ENCODE assay signal across 20 cellular contexts in genomic region chr6:20608371-20608770, GRCh38.
DNase-seq lines count a peak whose midpoint lies in the region; ATAC-seq and TF ChIP-seq lines count a peak whose summit lies in the region.
"Had no signal": no experiment of that assay in that cellular context is flagged by ENCODE, and none has a peak within 500 bp of the region (broad histone marks: within the 10 kb centered on the region; RNA-seq: fewer than 3 reads in every experiment).

No MANE protein-coding gene starts in this region.

- TF ChIP-seq POLR2A in heart left ventricle (IDR thresholded peaks at IDR 0.05): no peak

- H3K36me3 ChIP-seq in heart left ventricle: peaks cover 0 to 4% (median 0%) of the 10 kb centered on the region in 9 donors
- H3K36me3 ChIP-seq: MG63, Peyer's patch, SJCRH30 had no signal

- H3K36me3 Mint-ChIP-seq in chondrocyte (ENCODE audit: low read depth): peaks cover 3% of the 10 kb centered on the region

- peaks cover 4% of the 10 kb centered on the region for H3K9me3 Mint-ChIP-seq in chondrocyte (ENCODE audit: low read depth)
- H3K9me3 Mint-ChIP-seq: HFFc6 had no signal

- peaks cover 0 to 6% (median 0%) of the 10 kb centered on the region in 12 donors for H3K9me3 ChIP-seq in heart left ventricle
- H3K9me3 ChIP-seq: MG63, Peyer's patch, SJCRH30 had no signal

- no peak overlapping the region for H3K27ac ChIP-seq in heart left ventricle
- H3K27ac ChIP-seq: C4-2B, GM23248, Peyer's patch, SJCRH30 had no signal

- TF ChIP-seq CTCF in heart left ventricle (IDR thresholded peaks at IDR 0.05) (no peak), chondrocyte (IDR thresholded peaks at IDR 0.05) (no peak)

- H3K4me3 ChIP-seq in heart left ventricle: no peak overlapping the region
- H3K4me3 ChIP-seq: GM23248, MG63, Peyer's patch, SJCRH30 had no signal

- no peak overlapping the region for H3K4me3 Mint-ChIP-seq in chondrocyte (ENCODE audit: unreplicated experiment)
- H3K4me3 Mint-ChIP-seq: CD8-positive, alpha-beta memory T cell; H9; HFFc6 had no signal

- H3K27me3 ChIP-seq in heart left ventricle: no peaks in the 10 kb centered on the region
- H3K27me3 ChIP-seq: MG63, Peyer's patch, SJCRH30 had no signal

- ATAC-seq in GM18867 (IDR thresholded peaks at IDR 0.05; ENCODE audit: unreplicated experiment) (no peak), heart left ventricle (no peak)

- H3K27me3 Mint-ChIP-seq in chondrocyte (ENCODE audit: low read depth): no peaks in the 10 kb centered on the region

- WGBS in heart left ventricle, 4 donors: 93 to 97% (median 95%) methylated on average over 4 of the region's 4 CpGs

- DNase-seq in DMS 273 (lab: John Stamatoyannopoulos, UW; ENCODE audit: unreplicated experiment) (peak; percentile 95), NCI-H1048 (lab: John Stamatoyannopoulos, UW) (peak; percentile 57), NCI-H524 (lab: John Stamatoyannopoulos, UW) (peak; percentile 78 to 94), cerebellar cortex (ENCODE audit: low spot score) (peak; percentile 72), heart left ventricle (no peak), chondrocyte (ENCODE audit: low spot score) (no peak)
- DNase-seq: 8988T; Calu3; CD8-positive, alpha-beta memory T cell; GM23248; H9; HFFc6; MG63; NCI-H1436; NCI-H2029 treated with DMSO at 0.1 percent for 48 hours; NCI-H774; Peyer's patch; SJCRH30 had no signal

- H3K4me1 ChIP-seq in heart left ventricle: no peaks in the 10 kb centered on the region
- H3K4me1 ChIP-seq: Peyer's patch had no signal

- H3K4me1 Mint-ChIP-seq in chondrocyte (ENCODE audit: low read depth): peaks cover 11% of the 10 kb centered on the region

- no peak overlapping the region for H3K27ac Mint-ChIP-seq in chondrocyte (ENCODE audit: unreplicated experiment)
- H3K27ac Mint-ChIP-seq: H9, HFFc6 had no signal

- intact Hi-C loops in heart left ventricle (cut with DNase I): no loop called here

Comparison
In these comparisons a context has a peak if more than half of its experiments do, and no peak if none do; other contexts are left out.
1. DNase-seq: peak in DMS 273 (single experiment), NCI-H1048 (single experiment), NCI-H524 (2 of 2) and cerebellar cortex (single experiment); none in heart left ventricle (0 of 5) and chondrocyte (single experiment).